In genomic region chr11:59849129-59849528, GRCh38 we compare ENCODE assay signal across 23 cellular contexts. TPM values are rescaled to one million over a fixed set of nuclear protein-coding genes. Genes with fewer than 3 reads are reported as not detected.
DNase-seq lines count a peak whose midpoint lies in the region; ATAC-seq and FAIRE-seq lines count a peak whose summit lies in the region.
"Had no signal": no experiment of that assay in that cellular context is flagged by ENCODE, and none has a peak within 500 bp of the region (broad histone marks: within the 10 kb centered on the region; RNA-seq: fewer than 3 reads in every experiment).

No MANE protein-coding gene starts in this region.

- DNase-seq in GM19239 (ENCODE audit: insufficient read length, low spot score) (no peak), HuH-7 (ENCODE audit: low spot score) (peak; percentile 55), renal cortical epithelial cell (ENCODE audit: low read depth) (peak; percentile 99), cerebellum (ENCODE audit: low spot score) (no peak)
- DNase-seq in stimulated activated CD4-positive, alpha-beta T cell treated with anti-CD3 and anti-CD28 coated beads, Interleukin-1b, Interleukin-23, amount 100 ng/mL, for 48 hours = no peak
- DNase-seq: activated CD4-positive, CD25-positive, alpha-beta regulatory T cell; activated CD8-positive, alpha-beta T cell treated with anti-CD3 and anti-CD28 coated beads, Interleukin-2, amount 10 ng/mL, durations not matched to agents 7 days and 5 days; activated T-cell treated with anti-CD3 and anti-CD28 coated beads, Interleukin-2, amount 50 U/mL, for 72 hours; Caco-2; caudate nucleus; endodermal cell; H9; MG63; NCI-H2029 treated with DMSO at 0.1 percent for 48 hours; NCI-H510A; OCI-M1; SJCRH30; stimulated activated CD4-positive, alpha-beta T cell treated with anti-CD3 and anti-CD28 coated beads, Interleukin-4, amount 100 ng/mL, for 24 hours had no signal

- peak; percentile 52 for FAIRE-seq in GM19239 (lab: Jason Lieb, UNC)

- ATAC-seq in esophagus mucosa (peak; percentile 51), GM21619 (IDR thresholded peaks at IDR 0.05; ENCODE audit: unreplicated experiment) (no peak)
- ATAC-seq: activated CD8-positive, alpha-beta T cell treated with anti-CD3 and anti-CD28 coated beads, Interleukin-2, amount 10 ng/mL, durations not matched to agents 7 days and 5 days; activated T-cell treated with anti-CD3 and anti-CD28 coated beads, Interleukin-2, amount 50 U/mL, for 72 hours; left lobe of liver had no signal

RNA-seq across cellular contexts. Expression of gene CBLIF, which starts 3.8 kb away (rescaled TPM):
- not detected for total RNA-seq in esophagus mucosa
- total RNA-seq in renal cortical epithelial cell = not detected in 2 replicates
- total RNA-seq in cerebellum = not detected
- total RNA-seq: activated CD8-positive, alpha-beta T cell treated with anti-CD3 and anti-CD28 coated beads, Interleukin-2, amount 10 ng/mL, durations not matched to agents 7 days and 5 days; activated T-cell treated with anti-CD3 and anti-CD28 coated beads, Interleukin-2, amount 50 U/mL, for 72 hours; Caco-2; endodermal cell; H9; left lobe of liver; SJCRH30; skeletal muscle tissue; T-helper 2 cell treated with Interferon-gamma antibody and Interleukin-4, amounts not matched to agents 100 ng/mL and 5 ng/mL, for 36 hours had no signal

RNA-seq across cellular contexts. Expression of gene TCN1, which starts 17.2 kb away (rescaled TPM):
- total RNA-seq in esophagus mucosa (45.8 TPM), renal cortical epithelial cell (1.9 TPM in 1 of 2 replicates, not detected in the other), cerebellum (not detected)
- total RNA-seq: activated CD8-positive, alpha-beta T cell treated with anti-CD3 and anti-CD28 coated beads, Interleukin-2, amount 10 ng/mL, durations not matched to agents 7 days and 5 days; activated T-cell treated with anti-CD3 and anti-CD28 coated beads, Interleukin-2, amount 50 U/mL, for 72 hours; Caco-2; endodermal cell; H9; SJCRH30; T-helper 2 cell treated with Interferon-gamma antibody and Interleukin-4, amounts not matched to agents 100 ng/mL and 5 ng/mL, for 36 hours had no signal

RNA-seq across cellular contexts. Expression of gene OOSP3, which starts 29.5 kb away (rescaled TPM):
- total RNA-seq in esophagus mucosa (not detected), renal cortical epithelial cell (not detected in 2 replicates), cerebellum (not detected)
- total RNA-seq: activated T-cell treated with anti-CD3 and anti-CD28 coated beads, Interleukin-2, amount 50 U/mL, for 72 hours; Caco-2; endodermal cell; H9; left lobe of liver; SJCRH30; skeletal muscle tissue; T-helper 2 cell treated with Interferon-gamma antibody and Interleukin-4, amounts not matched to agents 100 ng/mL and 5 ng/mL, for 36 hours had no signal

RNA-seq across cellular contexts. Expression of gene MRPL16, which starts 38.6 kb away (rescaled TPM):
- total RNA-seq in esophagus mucosa (33.6 TPM), renal cortical epithelial cell (43.2 and 43.9 TPM in 2 replicates), cerebellum (14.3 TPM)

Comparison
In these comparisons a context has a peak if more than half of its experiments do, and no peak if none do; other contexts are left out.
1. DNase-seq: peak in HuH-7 (single experiment) and renal cortical epithelial cell (single experiment); none in GM19239 (single experiment), cerebellum (single experiment) and stimulated activated CD4-positive, alpha-beta T cell treated with anti-CD3 and anti-CD28 coated beads, Interleukin-1b, Interleukin-23, amount 100 ng/mL, for 48 hours (single experiment).
2. RNA of gene TCN1, which starts 17.2 kb away (total RNA-seq): 45.8 TPM in esophagus mucosa (single experiment); 1.9 TPM in renal cortical epithelial cell and not detected in cerebellum (single experiment); every median in the first group is over 10 times any median in the second.